ENCODE assay signal across 18 cellular contexts in the genomic region with DNA sequence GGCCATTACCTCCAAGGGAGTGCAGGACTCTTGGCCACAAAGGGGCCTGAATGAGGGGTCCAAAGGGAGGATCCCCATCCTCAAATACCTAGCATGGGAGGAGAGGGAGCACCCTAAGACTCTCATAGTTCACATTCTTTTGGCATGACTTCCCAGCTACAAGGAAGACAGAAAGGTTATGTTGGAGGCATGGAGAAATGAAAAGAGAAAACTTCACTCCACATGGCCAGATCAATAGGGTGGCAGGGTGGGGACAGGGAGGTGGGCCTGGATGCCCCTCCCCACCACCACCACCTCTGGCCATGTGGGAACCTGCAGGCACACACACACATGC.
"Had no signal": no experiment of that assay in that cellular context is flagged by ENCODE, and none has a peak within 500 bp of the region (broad histone marks: within the 10 kb centered on the region; RNA-seq: fewer than 3 reads in every experiment).

No MANE protein-coding gene starts in this region.

- H3K27me3 ChIP-seq: body of pancreas, pancreas, vagina had no signal

- H3K36me3 Mint-ChIP-seq: activated naive CD8-positive, alpha-beta T cell treated with anti-CD3 and anti-CD28 coated beads for 36 hours; immature natural killer cell; mesothelial cell of epicardium had no signal

- DNase-seq: activated CD4-positive, alpha-beta T cell treated with anti-CD3 and anti-CD28 coated beads, Interleukin-2, amount 10 ng/mL, durations not matched to agents 7 days and 5 days; activated naive CD8-positive, alpha-beta T cell treated with anti-CD3 and anti-CD28 coated beads for 36 hours; amygdala; central memory CD4-positive, alpha-beta T cell; cortex of kidney; effector memory CD4-positive, alpha-beta T cell; foreskin melanocyte; immature natural killer cell; stimulated activated CD4-positive, alpha-beta T cell treated with anti-CD3 and anti-CD28 coated beads, Interleukin-2, amount 100 ng/mL, for 48 hours; stimulated activated naive CD4-positive, alpha-beta T cell treated with Interleukin-2 at 50 U/mL for 16 hours; substantia nigra had no signal

- H3K4me1 Mint-ChIP-seq: activated CD4-positive, alpha-beta T cell treated with anti-CD3 and anti-CD28 coated beads, Interleukin-2, amount 10 ng/mL, durations not matched to agents 7 days and 5 days; activated naive CD8-positive, alpha-beta T cell treated with anti-CD3 and anti-CD28 coated beads for 36 hours; immature natural killer cell had no signal

- H3K4me3 Mint-ChIP-seq: activated CD4-positive, alpha-beta T cell treated with anti-CD3 and anti-CD28 coated beads, Interleukin-2, amount 10 ng/mL, durations not matched to agents 7 days and 5 days; activated naive CD8-positive, alpha-beta T cell treated with anti-CD3 and anti-CD28 coated beads for 36 hours; activated T-helper 1 cell treated with anti-CD3 and anti-CD28 coated beads, Interleukin-12 subunit alpha, Interleukin-12 subunit beta, Interleukin-2, Interleukin-4 antibody, amounts not matched to agents 30 ng/mL and 10 ng/mL and 1 ng/mL, durations not matched to agents 14 hours and 24 hours and 36 hours; immature natural killer cell; mesothelial cell of epicardium; WTC11 had no signal

- ATAC-seq: body of pancreas had no signal

- H3K4me1 ChIP-seq: body of pancreas, pancreas, tibial nerve, vagina had no signal

- H3K27ac ChIP-seq: pancreas, tibial nerve, vagina had no signal

- H3K36me3 ChIP-seq: pancreas, tibial nerve, vagina had no signal

- H3K9me3 Mint-ChIP-seq: activated CD4-positive, alpha-beta T cell treated with anti-CD3 and anti-CD28 coated beads, Interleukin-2, amount 10 ng/mL, durations not matched to agents 7 days and 5 days had no signal

- H3K4me3 ChIP-seq: body of pancreas, pancreas, tibial nerve, vagina had no signal

- H3K27ac Mint-ChIP-seq: activated CD4-positive, alpha-beta T cell treated with anti-CD3 and anti-CD28 coated beads, Interleukin-2, amount 10 ng/mL, durations not matched to agents 7 days and 5 days; activated naive CD8-positive, alpha-beta T cell treated with anti-CD3 and anti-CD28 coated beads for 36 hours; activated T-helper 1 cell treated with anti-CD3 and anti-CD28 coated beads, Interleukin-12 subunit alpha, Interleukin-12 subunit beta, Interleukin-2, Interleukin-4 antibody, amounts not matched to agents 30 ng/mL and 10 ng/mL and 1 ng/mL, durations not matched to agents 14 hours and 24 hours and 36 hours; immature natural killer cell; mesothelial cell of epicardium; WTC11 had no signal
